Comparison of ENCODE assay signal across 10 cellular contexts in genomic region chr1:93804412-93804811, GRCh38.
A peak's percentile ranks its signal among the peaks of the same experiment; 100 is the strongest.
DNase-seq lines count a peak whose midpoint lies in the region; ATAC-seq and TF ChIP-seq lines count a peak whose summit lies in the region.
"Had no signal": no experiment of that assay in that cellular context is flagged by ENCODE, and none has a peak within 500 bp of the region (broad histone marks: within the 10 kb centered on the region; RNA-seq: fewer than 3 reads in every experiment).

No MANE protein-coding gene starts in this region.

- TF ChIP-seq CTCF in IMR-90 (conservative IDR thresholded peaks at IDR 0.05; ENCODE audit: low read depth, low read length) = no peak
- no peak for TF ChIP-seq CTCF in body of pancreas (IDR thresholded peaks at IDR 0.05)
- TF ChIP-seq CTCF in upper lobe of right lung (IDR thresholded peaks at IDR 0.05) = no peak
- TF ChIP-seq CTCF in progenitor cell of endocrine pancreas (IDR thresholded peaks at IDR 0.05; ENCODE audit: unreplicated experiment) = no peak

- no peak overlapping the region; the same call in 1 of the 2 replicates for H3K4ac ChIP-seq in IMR-90 (ENCODE audit: low read depth, low read length)

- H4K8ac ChIP-seq in IMR-90 (ENCODE audit: low read depth in 2 of 2, low read length in 2 of 2) = peak overlapping the region in 1 of 2 experiments; percentile 68; a peak in 1 of 4 replicates

- H3K4me1 ChIP-seq in IMR-90 (ENCODE audit: control insufficient read depth, insufficient read depth, low read length) (peaks cover 7% of the 10 kb centered on the region), body of pancreas (no peaks in the 10 kb centered on the region), right cardiac atrium (ENCODE audit: control insufficient read depth, insufficient read depth, low read length) (peaks cover 4% of the 10 kb centered on the region), upper lobe of right lung (peaks cover 19% of the 10 kb centered on the region)
- H3K4me1 ChIP-seq: uterus had no signal

- H3K18ac ChIP-seq in IMR-90 (ENCODE audit: low read depth, low read length) = peak overlapping the region; percentile 31; the same call in 1 of the 2 replicates

- DNase-seq in IMR-90 (peak; percentile 95), body of pancreas (peak in 1 of 4 donors; percentile 17), right cardiac atrium (peak in 2 of 3 donors; percentile 34 to 60), upper lobe of right lung (no peak), progenitor cell of endocrine pancreas (ENCODE audit: low spot score, unreplicated experiment) (no peak)
- DNase-seq in activated CD8-positive, alpha-beta memory T cell treated with anti-CD3 and anti-CD28 coated beads, Interleukin-2, amount 10 ng/mL, durations not matched to agents 7 days and 5 days = no peak
- no peak for DNase-seq in activated effector memory CD4-positive, alpha-beta T cell treated with anti-CD3 and anti-CD28 coated beads, Interleukin-2, amount 50 U/mL, for 16 hours
- DNase-seq: immature natural killer cell; stimulated activated CD4-positive, alpha-beta T cell treated with anti-CD3 and anti-CD28 coated beads, Interleukin-15, amount 100 ng/mL, for 24 hours; uterus had no signal

- peak overlapping the region; percentile 39; the same call in 1 of the 2 replicates for H3K14ac ChIP-seq in IMR-90 (replicated peaks; ENCODE audit: low read depth, low read length)

- no peak overlapping the region for H3K4me3 Mint-ChIP-seq in progenitor cell of endocrine pancreas (ENCODE audit: low read depth)
- no peak overlapping the region for H3K4me3 Mint-ChIP-seq in activated CD8-positive, alpha-beta memory T cell treated with anti-CD3 and anti-CD28 coated beads, Interleukin-2, amount 10 ng/mL, durations not matched to agents 7 days and 5 days
- H3K4me3 Mint-ChIP-seq: immature natural killer cell had no signal

- H2AFZ ChIP-seq in IMR-90 (replicated peaks; ENCODE audit: low read length, poor library complexity) = no peak overlapping the region

- H3K36me3 Mint-ChIP-seq in progenitor cell of endocrine pancreas (ENCODE audit: insufficient read depth) = peaks cover 1% of the 10 kb centered on the region
- H3K36me3 Mint-ChIP-seq in activated CD8-positive, alpha-beta memory T cell treated with anti-CD3 and anti-CD28 coated beads, Interleukin-2, amount 10 ng/mL, durations not matched to agents 7 days and 5 days = peaks cover 5% of the 10 kb centered on the region

- in situ Hi-C loops in IMR-90 (cut with MboI; ENCODE audit: low sequenced_read_pairs) = no loop called here

- H2BK120ac ChIP-seq in IMR-90 (ENCODE audit: low read depth, low read length) = peak overlapping the region; percentile 95

- BruUV-seq in IMR-90 (replicated peaks; lab: Mats Ljungman, UMichigan) = no TSS peak

- H4K5ac ChIP-seq in IMR-90 (ENCODE audit: low read depth, low read length) = no peak overlapping the region

- no peak overlapping the region for H2AK9ac ChIP-seq in IMR-90 (replicated peaks; ENCODE audit: low read depth, low read length, poor library complexity)

- H3K27ac Mint-ChIP-seq in progenitor cell of endocrine pancreas = no peak overlapping the region
- no peak overlapping the region for H3K27ac Mint-ChIP-seq in activated CD8-positive, alpha-beta memory T cell treated with anti-CD3 and anti-CD28 coated beads, Interleukin-2, amount 10 ng/mL, durations not matched to agents 7 days and 5 days
- H3K27ac Mint-ChIP-seq: immature natural killer cell had no signal

- peak overlapping the region; percentile 48; the same call in 1 of the 2 replicates for H2BK20ac ChIP-seq in IMR-90 (ENCODE audit: low read depth, low read length)

- H3K9ac ChIP-seq in IMR-90 (ENCODE audit: low read depth, low read length) = peak overlapping the region; percentile 25; the same call in 1 of the 2 replicates

- H3K79me1 ChIP-seq in IMR-90 (ENCODE audit: low read depth in 1 of 2, low read length in 2 of 2) = peaks cover 0 to 7% of the 10 kb centered on the region in 2 experiments; a peak in 2 of 4 replicates

- H3K4me3 ChIP-seq in IMR-90 (ENCODE audit: insufficient read depth, low read depth, low read length) (peak overlapping the region; percentile 37; the same call in 1 of the 2 replicates), body of pancreas (no peak overlapping the region), right cardiac atrium (ENCODE audit: low read length) (no peak overlapping the region), upper lobe of right lung (no peak overlapping the region)
- H3K4me3 ChIP-seq: uterus had no signal

- H3K36me3 ChIP-seq in IMR-90 (ENCODE audit: control insufficient read depth, insufficient read depth, low read length) (no peaks in the 10 kb centered on the region), body of pancreas (replicated peaks in 1 of 2; ENCODE audit: insufficient read depth in 1 of 2, low read depth in 2 of 2) (no peaks in the 10 kb centered on the region), upper lobe of right lung (no peaks in the 10 kb centered on the region)
- H3K36me3 ChIP-seq: uterus had no signal

- H3K9me3 Mint-ChIP-seq in progenitor cell of endocrine pancreas (ENCODE audit: low read depth) = peaks cover 11% of the 10 kb centered on the region
- H3K9me3 Mint-ChIP-seq in activated CD8-positive, alpha-beta memory T cell treated with anti-CD3 and anti-CD28 coated beads, Interleukin-2, amount 10 ng/mL, durations not matched to agents 7 days and 5 days (ENCODE audit: low read depth) = peaks cover 6% of the 10 kb centered on the region

- H3K4me1 Mint-ChIP-seq in progenitor cell of endocrine pancreas (ENCODE audit: low read depth) = no peaks in the 10 kb centered on the region
- no peaks in the 10 kb centered on the region for H3K4me1 Mint-ChIP-seq in activated CD8-positive, alpha-beta memory T cell treated with anti-CD3 and anti-CD28 coated beads, Interleukin-2, amount 10 ng/mL, durations not matched to agents 7 days and 5 days
- H3K4me1 Mint-ChIP-seq: immature natural killer cell had no signal

- H3K9me1 ChIP-seq in IMR-90 (ENCODE audit: insufficient read depth, low read length) = peaks cover 3% of the 10 kb centered on the region; the same call in 1 of the 2 replicates

- H3K9me3 ChIP-seq in IMR-90 (ENCODE audit: control insufficient read depth, insufficient read depth, low read length) (no peaks in the 10 kb centered on the region), body of pancreas (no peaks in the 10 kb centered on the region), right cardiac atrium (ENCODE audit: control insufficient read depth, low read length) (no peaks in the 10 kb centered on the region), upper lobe of right lung (no peaks in the 10 kb centered on the region)
- H3K9me3 ChIP-seq: uterus had no signal

- intact Hi-C loops in IMR-90 (cut with micrococcal nuclease) (loop anchor here (1.0 to 5.0 kb wide), 2 partner anchors 47 to 66 kb away; no protein-coding TSS in a partner anchor), body of pancreas (cut with DNase I) (no loop called here), right cardiac atrium (cut with DNase I) (no loop called here), upper lobe of right lung (cut with DNase I) (no loop called here)

- ATAC-seq in IMR-90 (ENCODE audit: low read depth) (peak; percentile 93), body of pancreas (peak; percentile 50), right cardiac atrium (peak; percentile 97 to 98), upper lobe of right lung (peak; percentile 64)
- no peak for ATAC-seq in activated CD8-positive, alpha-beta memory T cell treated with anti-CD3 and anti-CD28 coated beads, Interleukin-2, amount 10 ng/mL, durations not matched to agents 7 days and 5 days

- H3K27ac ChIP-seq in IMR-90 (ENCODE audit: insufficient read depth, low read length) = 0 out of 2 replicates have a peak overlapping the region, but pooled peaks have one; percentile 34
- H3K27ac ChIP-seq in body of pancreas = no peak overlapping the region
- H3K27ac ChIP-seq in right cardiac atrium (ENCODE audit: low read length) = no peak overlapping the region
- H3K27ac ChIP-seq in upper lobe of right lung = no peak overlapping the region

- TF ChIP-seq POLR2A in IMR-90 (IDR thresholded peaks at IDR 0.05; ENCODE audit: low read depth, low read length) (no peak), body of pancreas (IDR thresholded peaks at IDR 0.05) (no peak)

- H2BK5ac ChIP-seq in IMR-90 (ENCODE audit: low read depth, low read length, poor library complexity, severe bottlenecking) = peak overlapping the region; percentile 98

- H3K4me2 ChIP-seq in IMR-90 (ENCODE audit: low read depth, low read length) = peak overlapping the region; percentile 92; the same call in 1 of the 2 replicates

- H4K20me1 ChIP-seq in IMR-90 (ENCODE audit: insufficient read depth, low read length) = no peaks in the 10 kb centered on the region

- H2BK15ac ChIP-seq in IMR-90 (ENCODE audit: low read depth, low read length) = no peak overlapping the region

- H3K23ac ChIP-seq in IMR-90 (ENCODE audit: low read depth, low read length) = peak overlapping the region; percentile 64; the same call in 1 of the 2 replicates

- H4K91ac ChIP-seq in IMR-90 (ENCODE audit: insufficient read depth, low read depth, low read length) = peak overlapping the region; percentile 27; the same call in 1 of the 2 replicates

- H3K27me3 ChIP-seq in IMR-90 (ENCODE audit: control insufficient read depth, insufficient read depth, low read length) (no peaks in the 10 kb centered on the region), body of pancreas (no peaks in the 10 kb centered on the region), right cardiac atrium (ENCODE audit: control insufficient read depth, insufficient read depth) (no peaks in the 10 kb centered on the region), upper lobe of right lung (no peaks in the 10 kb centered on the region)
- H3K27me3 ChIP-seq: uterus had no signal

- CTCF ChIA-PET in IMR-90 (lab: Yijun Ruan, JAX) = interaction anchor here (0.6 to 1.2 kb wide), 3 partner anchors 10 to 945 kb away, joined by 3 to 7 read pairs (median 3); no protein-coding TSS in a partner anchor
- CTCF ChIA-PET in activated CD8-positive, alpha-beta memory T cell treated with anti-CD3 and anti-CD28 coated beads, Interleukin-2, amount 10 ng/mL, durations not matched to agents 7 days and 5 days (lab: Charles Lee) = no interaction called here

- no peak overlapping the region for H2AK5ac ChIP-seq in IMR-90 (ENCODE audit: low read depth, low read length)

- dilution Hi-C loops in IMR-90 (cut with HindIII; ENCODE audit: low sequenced_read_pairs, unreplicated experiment) = no loop called here

- POLR2A ChIA-PET in IMR-90 (lab: Charles Lee; ENCODE audit: unreplicated experiment) = no interaction called here

- H3K27me3 Mint-ChIP-seq in progenitor cell of endocrine pancreas = peaks cover 6% of the 10 kb centered on the region
- H3K27me3 Mint-ChIP-seq in activated CD8-positive, alpha-beta memory T cell treated with anti-CD3 and anti-CD28 coated beads, Interleukin-2, amount 10 ng/mL, durations not matched to agents 7 days and 5 days = peaks cover 5% of the 10 kb centered on the region

- H3K56ac ChIP-seq in IMR-90 (ENCODE audit: extremely low read depth, insufficient read depth, low read length) = peak overlapping the region; percentile 75; the same call in 1 of the 2 replicates

- no CpG with 5 or more reads among the region's 3 CpGs for WGBS in IMR-90 (ENCODE audit: extremely low coverage in 2 of 2, insufficient read length in 1 of 2), 2 experiments
- 80 to 82% methylated on average over 3 of the region's 3 CpGs for WGBS in body of pancreas, 2 donors
- 34% methylated on average over 3 of the region's 3 CpGs for WGBS in right cardiac atrium

- 0 out of 2 replicates have a peak, but pooled peaks have one; percentile 10 for TF ChIP-seq RAD21 in IMR-90 (IDR thresholded peaks at IDR 0.05; ENCODE audit: low read length)

Comparison
In these comparisons a context has a peak if more than half of its experiments do, and no peak if none do; other contexts are left out.
1. DNase-seq: peak in IMR-90 (single experiment) and right cardiac atrium (2 of 3); none in upper lobe of right lung (single experiment), progenitor cell of endocrine pancreas (single experiment), activated CD8-positive, alpha-beta memory T cell treated with anti-CD3 and anti-CD28 coated beads, Interleukin-2, amount 10 ng/mL, durations not matched to agents 7 days and 5 days (single experiment) and activated effector memory CD4-positive, alpha-beta T cell treated with anti-CD3 and anti-CD28 coated beads, Interleukin-2, amount 50 U/mL, for 16 hours (single experiment).